ENCODE assay signal across 1 cellular context in genomic region chr10:21533577-21534475, GRCh38.
TF ChIP-seq lines count a peak whose summit lies in the region.

MLLT10 (plus strand) TSS chr10:21534232; CDS start chr10:21534645, 413 bp downstream.

TF ChIP-seq in A549, 52 proteins besides CTCF, POLR2A, EP300 and RAD21 (continued from another document):
- TF ChIP-seq ATOH8 (CRISPR knock-in tag; IDR thresholded peaks at IDR 0.05; ENCODE audit: low read depth) (0 out of 2 replicates have a peak, but pooled peaks have one; percentile 50), EHF (CRISPR knock-in tag; IDR thresholded peaks at IDR 0.05) (peak; percentile 85), PBX3 (IDR thresholded peaks at IDR 0.05) (peak; percentile 57; the same call in 1 of the 2 replicates), JUN (IDR thresholded peaks at IDR 0.05) (peak; percentile 51 to 94; a peak in 4 of 5 replicates), SREBF2 (IDR thresholded peaks at IDR 0.05) (no peak), ZC3H11A (IDR thresholded peaks at IDR 0.05) (no peak), FOSL2 (IDR thresholded peaks at IDR 0.05) (no peak), FOSL2 (CRISPR knock-in tag; IDR thresholded peaks at IDR 0.05) (no peak), TP53 (CRISPR knock-in tag; IDR thresholded peaks at IDR 0.05) (no peak), FOSB (CRISPR knock-in tag; IDR thresholded peaks at IDR 0.05) (no peak), RCOR1 (IDR thresholded peaks at IDR 0.05; ENCODE audit: low read depth, low read length) (no peak), ZSCAN20 (CRISPR knock-in tag; IDR thresholded peaks at IDR 0.05) (no peak), ZFP36 (IDR thresholded peaks at IDR 0.05; ENCODE audit: borderline replicate concordance, partially characterized antibody) (no peak), HOXB13 (CRISPR knock-in tag; IDR thresholded peaks at IDR 0.05; ENCODE audit: low read depth) (no peak), ESRRA (IDR thresholded peaks at IDR 0.05; ENCODE audit: borderline replicate concordance, low read length) (no peak; the same call in 1 of the 2 replicates), EHMT2 (IDR thresholded peaks at IDR 0.05; ENCODE audit: low read depth) (no peak), HEYL (CRISPR knock-in tag; IDR thresholded peaks at IDR 0.05) (no peak), NR3C1 (IDR thresholded peaks at IDR 0.05) (no peak), CHD2 (IDR thresholded peaks at IDR 0.05; ENCODE audit: low read length, partially characterized antibody) (no peak), CHD4 (IDR thresholded peaks at IDR 0.05; ENCODE audit: borderline replicate concordance) (no peak), CBX8 (IDR thresholded peaks at IDR 0.05) (no peak), NPAS2 (CRISPR knock-in tag; IDR thresholded peaks at IDR 0.05; ENCODE audit: borderline replicate concordance) (no peak), E2F6 (IDR thresholded peaks at IDR 0.05; ENCODE audit: borderline replicate concordance, low read depth) (peak; percentile 66; the same call in 1 of the 2 replicates), FOXS1 (CRISPR knock-in tag; IDR thresholded peaks at IDR 0.05) (0 out of 2 replicates have a peak, but pooled peaks have one; percentile 18), USF2 (IDR thresholded peaks at IDR 0.05) (no peak), RFX5 (IDR thresholded peaks at IDR 0.05) (no peak), HOXA7 (CRISPR knock-in tag; IDR thresholded peaks at IDR 0.05) (no peak), BCL3 (IDR thresholded peaks at IDR 0.05) (peak; percentile 77; the same call in 2 of the 3 replicates), SMC3 (IDR thresholded peaks at IDR 0.05) (no peak; the same call in 2 of the 3 replicates)
TF ChIP-seq in A549: peak in this region for 14.
